ENCODE assay signal across 28 cellular contexts in genomic region chr1:189424746-189425331, GRCh38.
DNase-seq lines count a peak whose midpoint lies in the region; ATAC-seq, FAIRE-seq and TF ChIP-seq lines count a peak whose summit lies in the region.
"Had no signal": no experiment of that assay in that cellular context is flagged by ENCODE, and none has a peak within 500 bp of the region (broad histone marks: within the 10 kb centered on the region; RNA-seq: fewer than 3 reads in every experiment).

No MANE protein-coding gene starts in this region.

- ATAC-seq in RWPE2 (ENCODE audit: low read depth) (peak; percentile 41; the same call in 1 of the 3 replicates), HG03280 (IDR thresholded peaks at IDR 0.05; ENCODE audit: unreplicated experiment) (no peak)
- ATAC-seq: activated CD4-positive, alpha-beta T cell treated with anti-CD3 and anti-CD28 coated beads for 36 hours; body of pancreas; natural killer cell treated with Interleukin-12 subunit alpha and Interleukin-12 subunit beta and Interleukin-15 and Interleukin-18, amount 100 ng/mL, for 72 hours; pancreas; right cardiac atrium; stimulated activated naive B cell treated with anti-CD40 and anti-IgM and Interleukin-4, amounts not matched to agents 10 μg/mL and 1 μg/mL and 100 μg/mL, for 72 hours had no signal

- H2AK5ac ChIP-seq in mesendoderm (ENCODE audit: low read length), result no peak overlapping the region

- H3K4me2 ChIP-seq in mesendoderm (ENCODE audit: low read length), result no peak overlapping the region
- H3K4me2 ChIP-seq: BLaER1 treated with 17β-estradiol and CSF1 and Interleukin-3, amounts not matched to agents 10 nM and 100 nM had no signal

- no peak overlapping the region for H3K23ac ChIP-seq in mesendoderm (ENCODE audit: low read length)

- no peak overlapping the region for H4K5ac ChIP-seq in mesendoderm (ENCODE audit: low read length)

- no peak overlapping the region for H3K56ac ChIP-seq in mesendoderm (ENCODE audit: low read length)

- H4K8ac ChIP-seq in mesendoderm (ENCODE audit: low read depth, low read length), result no peak overlapping the region

- H3K79me1 ChIP-seq in mesendoderm (ENCODE audit: low read length), result no peaks in the 10 kb centered on the region

- TF ChIP-seq CTCF in RWPE2 (IDR thresholded peaks at IDR 0.05; ENCODE audit: poor library complexity, severe bottlenecking) (no peak), choroid plexus epithelial cell (conservative IDR thresholded peaks at IDR 0.05; ENCODE audit: low read depth, low read length) (no peak)

- no peak overlapping the region for H3K27ac ChIP-seq in RWPE2 (ENCODE audit: poor library complexity, severe bottlenecking)
- H3K27ac ChIP-seq in mesendoderm (ENCODE audit: low read depth, low read length), result no peak overlapping the region
- H3K27ac ChIP-seq: BLaER1 treated with 17β-estradiol and CSF1 and Interleukin-3, amounts not matched to agents 10 nM and 100 nM; body of pancreas; pancreas; uterus had no signal

- no peaks in the 10 kb centered on the region for H3K27me3 ChIP-seq in RWPE2 (ENCODE audit: insufficient read depth, poor library complexity, severe bottlenecking)
- no peaks in the 10 kb centered on the region for H3K27me3 ChIP-seq in mesendoderm (ENCODE audit: insufficient read depth, low read length, poor library complexity)
- H3K27me3 ChIP-seq: BLaER1 treated with 17β-estradiol and CSF1 and Interleukin-3, amounts not matched to agents 10 nM and 100 nM; body of pancreas; pancreas; uterus had no signal

- H3K18ac ChIP-seq in mesendoderm (ENCODE audit: low read length), result no peak overlapping the region

- no peak for TF ChIP-seq POLR2A in H54 (IDR thresholded peaks at IDR 0.05; ENCODE audit: low read depth, low read length)

- H3K79me2 ChIP-seq in mesendoderm (ENCODE audit: control insufficient read depth, insufficient read depth, low read length), result no peaks in the 10 kb centered on the region

- no peaks in the 10 kb centered on the region for H3K36me3 ChIP-seq in RWPE2 (ENCODE audit: low read depth)
- no peaks in the 10 kb centered on the region for H3K36me3 ChIP-seq in mesendoderm (ENCODE audit: control insufficient read depth, insufficient read depth, low read length)
- H3K36me3 ChIP-seq: BLaER1 treated with 17β-estradiol and CSF1 and Interleukin-3, amounts not matched to agents 10 nM and 100 nM; pancreas; uterus had no signal

- H3K9me3 ChIP-seq in RWPE2 (ENCODE audit: severe bottlenecking), result no peaks in the 10 kb centered on the region
- H3K9me3 ChIP-seq: BLaER1 treated with 17β-estradiol and CSF1 and Interleukin-3, amounts not matched to agents 10 nM and 100 nM; body of pancreas; pancreas; uterus had no signal

- H2BK120ac ChIP-seq in mesendoderm (ENCODE audit: low read depth, low read length), result no peak overlapping the region

- FAIRE-seq in H54 (lab: Jason Lieb, UNC), result peak; percentile 6
- FAIRE-seq: keratinocyte, pancreas had no signal

- WGBS in mesendoderm (ENCODE audit: extremely low coverage, insufficient coverage, low lambda C conversion rate), result no CpG with 5 or more reads among the region's 2 CpGs

- no peak overlapping the region for H3K9ac ChIP-seq in mesendoderm (ENCODE audit: low read length)
- H3K9ac ChIP-seq: BLaER1 treated with 17β-estradiol and CSF1 and Interleukin-3, amounts not matched to agents 10 nM and 100 nM had no signal

- H3K4me1 ChIP-seq in RWPE2 (ENCODE audit: insufficient read depth, poor library complexity, severe bottlenecking), result no peaks in the 10 kb centered on the region
- no peaks in the 10 kb centered on the region for H3K4me1 ChIP-seq in mesendoderm (ENCODE audit: control insufficient read depth, low read depth, low read length)
- H3K4me1 ChIP-seq: BLaER1 treated with 17β-estradiol and CSF1 and Interleukin-3, amounts not matched to agents 10 nM and 100 nM; body of pancreas; pancreas; uterus had no signal

- no peak overlapping the region for H2BK5ac ChIP-seq in mesendoderm (ENCODE audit: low read length)

- no peak overlapping the region for H3K4ac ChIP-seq in mesendoderm (ENCODE audit: low read depth, low read length)

- H2BK15ac ChIP-seq in mesendoderm (replicated peaks; ENCODE audit: low read depth), result no peak overlapping the region

- no peak for DNase-seq in H54 (ENCODE audit: insufficient read length, low spot score)
- DNase-seq in RWPE2 (ENCODE audit: low spot score), result no peak
- DNase-seq in choroid plexus epithelial cell (ENCODE audit: low read depth), result peak; percentile 7
- peak; percentile 27 for DNase-seq in mesendoderm
- no peak for DNase-seq in stimulated activated naive CD4-positive, alpha-beta T cell (lab: John Stamatoyannopoulos, UW)
- no peak for DNase-seq in activated CD4-positive, alpha-beta T cell treated with anti-CD3 and anti-CD28 coated beads, Interleukin-2, amount 50 U/mL, for 48 hours
- DNase-seq in NCI-H345 (lab: John Stamatoyannopoulos, UW), result no peak
- DNase-seq: ACHN; activated CD4-positive, alpha-beta T cell treated with anti-CD3 and anti-CD28 coated beads for 36 hours; activated CD8-positive, alpha-beta memory T cell treated with anti-CD3 and anti-CD28 coated beads for 24 hours; activated gamma-delta T cell; activated T-cell treated with anti-CD3 and anti-CD28 coated beads, Interleukin-2, amount 50 U/mL, for 1 hour; body of pancreas; effector CD4-positive, alpha-beta T cell; Karpas-422; NCI-H1694; NCI-H2171 treated with DMSO at 0.1 percent for 48 hours; NCI-H526 treated with DMSO at 0.1 percent for 48 hours; pancreas; right cardiac atrium; stimulated activated CD4-positive, alpha-beta T cell treated with anti-CD3 and anti-CD28 coated beads, Interleukin-12 subunit alpha, Interleukin-12 subunit beta, amount 100 ng/mL, for 4 hours; stimulated activated CD4-positive, alpha-beta T cell treated with anti-CD3 and anti-CD28 coated beads, Interleukin-4, amount 100 ng/mL, for 24 hours; stimulated activated naive B cell treated with anti-CD40 and anti-IgM and Interleukin-4, amounts not matched to agents 10 μg/mL and 1 μg/mL and 100 μg/mL, for 72 hours; uterus had no signal

- no peak overlapping the region for H3K4me3 ChIP-seq in RWPE2 (ENCODE audit: severe bottlenecking)
- no peak overlapping the region for H3K4me3 ChIP-seq in choroid plexus epithelial cell (ENCODE audit: low read depth, low read length)
- no peak overlapping the region for H3K4me3 ChIP-seq in mesendoderm (ENCODE audit: low read length)
- H3K4me3 ChIP-seq: BLaER1 treated with 17β-estradiol and CSF1 and Interleukin-3, amounts not matched to agents 10 nM and 100 nM; body of pancreas; pancreas; uterus had no signal

Comparison
In these comparisons a context has a peak if more than half of its experiments do, and no peak if none do; other contexts are left out.
1. DNase-seq: peak in choroid plexus epithelial cell (single experiment) and mesendoderm (single experiment); none in H54 (single experiment), RWPE2 (single experiment), stimulated activated naive CD4-positive, alpha-beta T cell (0 of 6), activated CD4-positive, alpha-beta T cell treated with anti-CD3 and anti-CD28 coated beads, Interleukin-2, amount 50 U/mL, for 48 hours (0 of 2) and NCI-H345 (single experiment).